Comparison of ENCODE assay signal across 16 cellular contexts in the genomic region with DNA sequence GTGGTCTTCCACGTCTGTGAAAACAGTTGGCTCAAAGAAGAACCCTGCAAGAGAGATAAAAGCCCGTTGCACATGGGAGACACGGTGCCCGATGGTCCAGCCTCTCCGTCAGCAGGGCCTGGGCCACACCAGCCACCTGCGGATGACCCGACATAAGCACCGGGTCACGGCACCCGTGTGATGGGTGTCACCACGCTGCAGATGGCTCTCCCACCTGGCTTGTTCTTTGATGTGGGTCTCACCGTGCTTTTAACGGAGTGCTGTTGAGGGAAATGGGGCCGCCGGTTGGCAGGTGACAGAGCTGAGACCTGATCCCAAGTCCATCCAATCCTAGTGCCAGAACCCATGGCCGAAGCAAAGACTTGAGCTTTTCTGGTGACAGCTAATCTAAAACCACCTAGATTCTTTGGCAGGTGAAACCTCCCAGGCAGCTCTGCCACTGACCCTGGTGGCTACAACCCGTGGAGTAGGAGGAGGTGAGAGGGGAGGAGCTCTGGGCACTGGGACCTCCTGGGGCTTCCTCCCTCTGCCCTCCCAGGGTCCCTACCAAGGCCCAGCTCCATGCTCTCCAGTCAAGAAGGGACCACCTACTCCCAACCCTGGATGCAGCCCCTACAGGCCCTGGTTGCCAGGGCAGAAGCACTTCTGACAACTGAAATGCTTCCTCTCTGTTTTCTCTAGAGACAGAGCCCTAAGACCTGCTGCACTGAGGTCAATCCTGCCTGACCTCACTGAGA. TPM values are rescaled to one million over a fixed set of nuclear protein-coding genes. Genes with fewer than 3 reads are reported as not detected.
A peak's percentile ranks its signal among the peaks of the same experiment; 100 is the strongest.
DNase-seq lines count a peak whose midpoint lies in the region; ATAC-seq and TF ChIP-seq lines count a peak whose summit lies in the region.
"Had no signal": no experiment of that assay in that cellular context is flagged by ENCODE, and none has a peak within 500 bp of the region (broad histone marks: within the 10 kb centered on the region; RNA-seq: fewer than 3 reads in every experiment).

No MANE protein-coding gene starts in this region.

- WGBS in testis, 2 donors: 88 to 100% methylated on average over 1 to 17 of the region's 17 CpGs

- peak; percentile 24 for DNase-seq in activated T-cell treated with anti-CD3 and anti-CD28 coated beads, Interleukin-2, amount 50 U/mL, for 24 hours
- no peak for DNase-seq in activated T-cell treated with anti-CD3 and anti-CD28 coated beads, Interleukin-2, amount 50 U/mL, for 72 hours
- DNase-seq in activated T-helper 2 cell treated with anti-CD3 and anti-CD28 coated beads, Interferon-gamma antibody, Interleukin-2, Interleukin-4, amounts not matched to agents 10 μg/mL and 5 μg/mL and 100 μg/mL, durations not matched to agents 14 hours and 24 hours and 36 hours (ENCODE audit: low spot score): peak; percentile 2
- DNase-seq in mesenteric fat pad (ENCODE audit: low spot score) (peak; percentile 83), testis (peak; percentile 4), medulla oblongata (ENCODE audit: extremely low spot score) (no peak)
- DNase-seq in activated CD4-positive, alpha-beta T cell treated with anti-CD3 and anti-CD28 coated beads for 48 hours: no peak
- DNase-seq: DMS 273 treated with DMSO at 0.1 percent for 48 hours, NCI-H1092 treated with DMSO at 0.1 percent for 48 hours, NCI-H1694 treated with DMSO at 0.1 percent for 48 hours, NCI-H345, NCI-H526 treated with DMSO at 0.1 percent for 48 hours, RPMI8226 had no signal

- TF ChIP-seq POLR2A in testis (IDR thresholded peaks at IDR 0.05): no peak

- no peak overlapping the region for H3K27ac ChIP-seq in testis
- H3K27ac ChIP-seq: BLaER1 treated with 17β-estradiol and CSF1 and Interleukin-3, amounts not matched to agents 10 nM and 100 nM; KMS-11 had no signal

- no peak for ATAC-seq in activated T-cell treated with anti-CD3 and anti-CD28 coated beads, Interleukin-2, amount 50 U/mL, for 72 hours (replicated peaks in 1 of 2)
- no peak for ATAC-seq in GM19328 (IDR thresholded peaks at IDR 0.05; ENCODE audit: unreplicated experiment)

- no peak for TF ChIP-seq CTCF in testis (IDR thresholded peaks at IDR 0.05)

- no peaks in the 10 kb centered on the region for H3K4me1 ChIP-seq in testis
- H3K4me1 ChIP-seq: BLaER1 treated with 17β-estradiol and CSF1 and Interleukin-3, amounts not matched to agents 10 nM and 100 nM had no signal

- no peak overlapping the region for H3K4me3 Mint-ChIP-seq in activated T-cell treated with anti-CD3 and anti-CD28 coated beads, Interleukin-2, amount 50 U/mL, for 24 hours
- no peak overlapping the region for H3K4me3 Mint-ChIP-seq in activated T-cell treated with anti-CD3 and anti-CD28 coated beads, Interleukin-2, amount 50 U/mL, for 72 hours
- no peak overlapping the region for H3K4me3 Mint-ChIP-seq in activated T-helper 2 cell treated with anti-CD3 and anti-CD28 coated beads, Interferon-gamma antibody, Interleukin-2, Interleukin-4, amounts not matched to agents 10 μg/mL and 5 μg/mL and 100 μg/mL, durations not matched to agents 14 hours and 24 hours and 36 hours (ENCODE audit: low read depth)

- no peak overlapping the region for H3K4me3 ChIP-seq in testis
- H3K4me3 ChIP-seq: BLaER1 treated with 17β-estradiol and CSF1 and Interleukin-3, amounts not matched to agents 10 nM and 100 nM had no signal

- no peaks in the 10 kb centered on the region for H3K9me3 ChIP-seq in testis
- H3K9me3 ChIP-seq: BLaER1 treated with 17β-estradiol and CSF1 and Interleukin-3, amounts not matched to agents 10 nM and 100 nM had no signal

- no peaks in the 10 kb centered on the region for H3K27me3 ChIP-seq in testis
- H3K27me3 ChIP-seq: BLaER1 treated with 17β-estradiol and CSF1 and Interleukin-3, amounts not matched to agents 10 nM and 100 nM had no signal

- H3K9me3 Mint-ChIP-seq in activated T-cell treated with anti-CD3 and anti-CD28 coated beads, Interleukin-2, amount 50 U/mL, for 24 hours: no peaks in the 10 kb centered on the region
- H3K9me3 Mint-ChIP-seq in activated T-cell treated with anti-CD3 and anti-CD28 coated beads, Interleukin-2, amount 50 U/mL, for 72 hours: no peaks in the 10 kb centered on the region
- no peaks in the 10 kb centered on the region for H3K9me3 Mint-ChIP-seq in activated T-helper 2 cell treated with anti-CD3 and anti-CD28 coated beads, Interferon-gamma antibody, Interleukin-2, Interleukin-4, amounts not matched to agents 10 μg/mL and 5 μg/mL and 100 μg/mL, durations not matched to agents 14 hours and 24 hours and 36 hours

- H3K4me1 Mint-ChIP-seq in activated T-cell treated with anti-CD3 and anti-CD28 coated beads, Interleukin-2, amount 50 U/mL, for 24 hours (ENCODE audit: low read depth): no peaks in the 10 kb centered on the region
- no peaks in the 10 kb centered on the region for H3K4me1 Mint-ChIP-seq in activated T-cell treated with anti-CD3 and anti-CD28 coated beads, Interleukin-2, amount 50 U/mL, for 72 hours (ENCODE audit: low read depth)
- no peaks in the 10 kb centered on the region for H3K4me1 Mint-ChIP-seq in activated T-helper 2 cell treated with anti-CD3 and anti-CD28 coated beads, Interferon-gamma antibody, Interleukin-2, Interleukin-4, amounts not matched to agents 10 μg/mL and 5 μg/mL and 100 μg/mL, durations not matched to agents 14 hours and 24 hours and 36 hours (ENCODE audit: low read depth)

- no peaks in the 10 kb centered on the region for H3K36me3 Mint-ChIP-seq in activated T-cell treated with anti-CD3 and anti-CD28 coated beads, Interleukin-2, amount 50 U/mL, for 24 hours (ENCODE audit: low read depth)
- no peaks in the 10 kb centered on the region for H3K36me3 Mint-ChIP-seq in activated T-cell treated with anti-CD3 and anti-CD28 coated beads, Interleukin-2, amount 50 U/mL, for 72 hours (ENCODE audit: insufficient read depth in 2 of 2)
- no peaks in the 10 kb centered on the region for H3K36me3 Mint-ChIP-seq in activated T-helper 2 cell treated with anti-CD3 and anti-CD28 coated beads, Interferon-gamma antibody, Interleukin-2, Interleukin-4, amounts not matched to agents 10 μg/mL and 5 μg/mL and 100 μg/mL, durations not matched to agents 14 hours and 24 hours and 36 hours (ENCODE audit: low read depth)

- H3K36me3 ChIP-seq in testis (ENCODE audit: low read depth, missing control alignments): no peaks in the 10 kb centered on the region
- H3K36me3 ChIP-seq: BLaER1 treated with 17β-estradiol and CSF1 and Interleukin-3, amounts not matched to agents 10 nM and 100 nM had no signal

- no peak overlapping the region for H3K27ac Mint-ChIP-seq in activated T-cell treated with anti-CD3 and anti-CD28 coated beads, Interleukin-2, amount 50 U/mL, for 24 hours
- no peak overlapping the region for H3K27ac Mint-ChIP-seq in activated T-cell treated with anti-CD3 and anti-CD28 coated beads, Interleukin-2, amount 50 U/mL, for 72 hours
- no peak overlapping the region for H3K27ac Mint-ChIP-seq in activated T-helper 2 cell treated with anti-CD3 and anti-CD28 coated beads, Interferon-gamma antibody, Interleukin-2, Interleukin-4, amounts not matched to agents 10 μg/mL and 5 μg/mL and 100 μg/mL, durations not matched to agents 14 hours and 24 hours and 36 hours

- no peaks in the 10 kb centered on the region for H3K27me3 Mint-ChIP-seq in activated T-cell treated with anti-CD3 and anti-CD28 coated beads, Interleukin-2, amount 50 U/mL, for 24 hours
- H3K27me3 Mint-ChIP-seq in activated T-cell treated with anti-CD3 and anti-CD28 coated beads, Interleukin-2, amount 50 U/mL, for 72 hours (ENCODE audit: low read depth): no peaks in the 10 kb centered on the region
- H3K27me3 Mint-ChIP-seq in activated T-helper 2 cell treated with anti-CD3 and anti-CD28 coated beads, Interferon-gamma antibody, Interleukin-2, Interleukin-4, amounts not matched to agents 10 μg/mL and 5 μg/mL and 100 μg/mL, durations not matched to agents 14 hours and 24 hours and 36 hours (ENCODE audit: low read depth): no peaks in the 10 kb centered on the region

- intact Hi-C loops in activated T-helper 2 cell treated with anti-CD3 and anti-CD28 coated beads, Interferon-gamma antibody, Interleukin-2, Interleukin-4, amounts not matched to agents 10 μg/mL and 5 μg/mL and 100 μg/mL, durations not matched to agents 14 hours and 24 hours and 36 hours (cut with micrococcal nuclease): no loop called here
- intact Hi-C loops in testis (cut with DNase I; ENCODE audit: low total_unique reads): no loop called here

RNA-seq across cellular contexts. Expression of gene SLC41A3, which starts 23.4 kb away (rescaled TPM):
- 10 to 100 TPM; 32.3 to 34.5 TPM for total RNA-seq in activated T-cell treated with anti-CD3 and anti-CD28 coated beads, Interleukin-2, amount 50 U/mL, for 72 hours
- 13.1 and 14.7 TPM in 2 replicates for total RNA-seq in activated T-helper 2 cell treated with anti-CD3 and anti-CD28 coated beads, Interferon-gamma antibody, Interleukin-2, Interleukin-4, amounts not matched to agents 10 μg/mL and 5 μg/mL and 100 μg/mL, durations not matched to agents 14 hours and 24 hours and 36 hours
- total RNA-seq in mesenteric fat pad: 35.7 TPM
- 100 to 1,000 TPM; 160 to 220 TPM for total RNA-seq in testis
- polyA plus RNA-seq in testis (ENCODE audit: insufficient read depth, low read depth, low replicate concordance): 161 TPM

Comparison
In these comparisons a context has a peak if more than half of its experiments do, and no peak if none do; other contexts are left out.
1. DNase-seq: peak in activated T-cell treated with anti-CD3 and anti-CD28 coated beads, Interleukin-2, amount 50 U/mL, for 24 hours (single experiment), activated T-helper 2 cell treated with anti-CD3 and anti-CD28 coated beads, Interferon-gamma antibody, Interleukin-2, Interleukin-4, amounts not matched to agents 10 μg/mL and 5 μg/mL and 100 μg/mL, durations not matched to agents 14 hours and 24 hours and 36 hours (single experiment), mesenteric fat pad (single experiment) and testis (single experiment); none in activated T-cell treated with anti-CD3 and anti-CD28 coated beads, Interleukin-2, amount 50 U/mL, for 72 hours (0 of 2), medulla oblongata (single experiment) and activated CD4-positive, alpha-beta T cell treated with anti-CD3 and anti-CD28 coated beads for 48 hours (single experiment).